Comparison of ENCODE assay signal across 16 cellular contexts in genomic region chr2:149765636-149766035, GRCh38.
"Had no signal": no experiment of that assay in that cellular context is flagged by ENCODE, and none has a peak within 500 bp of the region (broad histone marks: within the 10 kb centered on the region; RNA-seq: fewer than 3 reads in every experiment).

No MANE protein-coding gene starts in this region.

- H3K4me3 ChIP-seq: ascending aorta, breast epithelium, skin epidermis had no signal

- DNase-seq: activated CD4-positive, alpha-beta T cell treated with anti-CD3 and anti-CD28 coated beads, Interleukin-2, amount 50 U/mL, for 48 hours; activated CD8-positive, alpha-beta memory T cell treated with anti-CD3 and anti-CD28 coated beads, Interleukin-2, amount 10 ng/mL, durations not matched to agents 7 days and 5 days; activated naive CD4-positive, alpha-beta T cell treated with anti-CD3 and anti-CD28 coated beads, Interleukin-2, amount 10 ng/mL, durations not matched to agents 7 days and 5 days; activated T-cell treated with anti-CD3 and anti-CD28 coated beads, Interleukin-2, amount 50 U/mL, for 1 hour; cerebellar nuclear complex; effector CD8-positive, alpha-beta T cell; foreskin melanocyte; head of caudate nucleus; mesendoderm; right cardiac atrium; stimulated activated naive CD8-positive, alpha-beta T cell treated with anti-CD3 and anti-CD28 coated beads, Interleukin-15, Interleukin-2, amounts not matched to agents 100 U/mL and 50 U/mL, for 24 hours; trophoblast cell; WERI-Rb-1 had no signal
